ENCODE assay signal across 16 cellular contexts in the genomic region with DNA sequence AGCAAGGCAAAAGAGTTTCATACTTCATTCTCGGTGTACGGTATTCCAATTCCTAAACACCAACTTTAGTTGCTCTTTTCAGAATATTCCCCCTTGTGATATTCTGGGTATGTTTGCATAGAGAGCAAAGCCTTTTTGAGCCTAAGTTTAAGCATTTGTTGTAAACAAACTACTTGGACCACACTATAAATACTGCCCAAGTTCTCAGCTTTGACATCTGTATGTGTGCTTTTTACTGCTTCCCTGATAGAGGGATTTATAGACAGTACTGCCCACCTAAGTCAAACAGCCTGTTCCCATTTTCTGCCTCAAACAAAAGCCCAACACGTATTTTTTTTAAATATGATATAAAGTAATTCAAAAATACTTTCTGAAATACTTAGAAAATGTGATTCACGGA. TPM values are rescaled to one million over a fixed set of nuclear protein-coding genes. Genes with fewer than 3 reads are reported as not detected.
"Had no signal": no experiment of that assay in that cellular context is flagged by ENCODE, and none has a peak within 500 bp of the region (broad histone marks: within the 10 kb centered on the region; RNA-seq: fewer than 3 reads in every experiment).

No MANE protein-coding gene starts in this region.

- H3K4me3 Mint-ChIP-seq: activated CD4-positive, alpha-beta memory T cell treated with anti-CD3 and anti-CD28 coated beads for 36 hours; activated naive CD8-positive, alpha-beta T cell; naive thymus-derived CD8-positive, alpha-beta T cell had no signal

- H3K36me3 Mint-ChIP-seq: activated CD4-positive, alpha-beta memory T cell treated with anti-CD3 and anti-CD28 coated beads for 36 hours; activated naive CD8-positive, alpha-beta T cell; naive thymus-derived CD8-positive, alpha-beta T cell had no signal

- H3K9me3 Mint-ChIP-seq: activated CD4-positive, alpha-beta memory T cell treated with anti-CD3 and anti-CD28 coated beads for 36 hours had no signal

- H3K27me3 Mint-ChIP-seq: activated CD4-positive, alpha-beta memory T cell treated with anti-CD3 and anti-CD28 coated beads for 36 hours had no signal

- H3K36me3 ChIP-seq: lower lobe of right lung, SJSA1, stomach had no signal

- ATAC-seq: lower lobe of right lung; naive thymus-derived CD8-positive, alpha-beta T cell had no signal

- H3K27me3 ChIP-seq: SJSA1 had no signal

- DNase-seq: activated CD4-positive, alpha-beta memory T cell treated with anti-CD3 and anti-CD28 coated beads for 36 hours; activated CD4-positive, CD25-positive, alpha-beta regulatory T cell treated with anti-CD3 and anti-CD28 coated beads, Interleukin-2, amount 50 U/mL, for 72 hours; activated gamma-delta T cell; activated T-cell treated with anti-CD3 and anti-CD28 coated beads, Interleukin-2, amount 50 U/mL, for 48 hours; aorta; caudate nucleus; effector CD4-positive, alpha-beta T cell; hypothalamus; lower lobe of right lung; midbrain; naive thymus-derived CD8-positive, alpha-beta T cell; stimulated activated CD4-positive, alpha-beta T cell treated with anti-CD3 and anti-CD28 coated beads, Interleukin-4, amount 100 ng/mL, for 4 hours; stomach had no signal

- H3K4me1 ChIP-seq: lower lobe of right lung had no signal

- H3K4me1 Mint-ChIP-seq: naive thymus-derived CD8-positive, alpha-beta T cell had no signal

- H3K27ac ChIP-seq: coronary artery, lower lobe of right lung, SJSA1 had no signal

- H3K27ac Mint-ChIP-seq: activated CD4-positive, alpha-beta memory T cell treated with anti-CD3 and anti-CD28 coated beads for 36 hours; activated naive CD8-positive, alpha-beta T cell; naive thymus-derived CD8-positive, alpha-beta T cell had no signal

- H3K4me3 ChIP-seq: coronary artery had no signal

- H3K9me3 ChIP-seq: lower lobe of right lung, SJSA1, stomach had no signal

RNA-seq across cellular contexts. Expression of gene CCBE1, which starts 36.8 kb away (rescaled TPM):
- total RNA-seq: naive thymus-derived CD8-positive, alpha-beta T cell had no signal
